ENCODE assay signal across 1 cellular context in the genomic region with DNA sequence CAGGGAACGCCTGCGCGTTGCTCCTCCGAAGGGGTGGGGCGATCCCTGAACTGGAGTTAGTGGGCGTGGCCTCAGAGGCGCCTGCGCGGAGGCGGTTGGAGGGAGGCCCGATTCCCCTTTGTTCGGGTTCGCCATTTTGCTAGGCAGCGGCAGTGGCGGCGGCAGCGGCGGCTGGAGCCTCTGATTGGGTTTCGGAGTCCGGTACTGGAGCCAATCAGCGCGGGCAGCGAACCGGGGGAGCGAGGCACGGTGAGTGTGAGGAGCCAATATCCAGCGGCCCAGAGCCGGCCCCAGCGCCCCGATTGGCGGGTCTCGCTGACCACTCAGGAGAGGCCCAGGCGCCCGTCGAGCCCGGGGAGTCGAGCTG.
TF ChIP-seq lines count a peak whose summit lies in the region.

NFYA (plus strand) TSS at position 139 of the 367 bp plus-strand sequence. CDS start 6,116 bp downstream, outside the sequence.

TF ChIP-seq in K562, 482 proteins besides CTCF, POLR2A, EP300 and RAD21 (continued from another document and continues in another):
- TF ChIP-seq, protein P1, sequence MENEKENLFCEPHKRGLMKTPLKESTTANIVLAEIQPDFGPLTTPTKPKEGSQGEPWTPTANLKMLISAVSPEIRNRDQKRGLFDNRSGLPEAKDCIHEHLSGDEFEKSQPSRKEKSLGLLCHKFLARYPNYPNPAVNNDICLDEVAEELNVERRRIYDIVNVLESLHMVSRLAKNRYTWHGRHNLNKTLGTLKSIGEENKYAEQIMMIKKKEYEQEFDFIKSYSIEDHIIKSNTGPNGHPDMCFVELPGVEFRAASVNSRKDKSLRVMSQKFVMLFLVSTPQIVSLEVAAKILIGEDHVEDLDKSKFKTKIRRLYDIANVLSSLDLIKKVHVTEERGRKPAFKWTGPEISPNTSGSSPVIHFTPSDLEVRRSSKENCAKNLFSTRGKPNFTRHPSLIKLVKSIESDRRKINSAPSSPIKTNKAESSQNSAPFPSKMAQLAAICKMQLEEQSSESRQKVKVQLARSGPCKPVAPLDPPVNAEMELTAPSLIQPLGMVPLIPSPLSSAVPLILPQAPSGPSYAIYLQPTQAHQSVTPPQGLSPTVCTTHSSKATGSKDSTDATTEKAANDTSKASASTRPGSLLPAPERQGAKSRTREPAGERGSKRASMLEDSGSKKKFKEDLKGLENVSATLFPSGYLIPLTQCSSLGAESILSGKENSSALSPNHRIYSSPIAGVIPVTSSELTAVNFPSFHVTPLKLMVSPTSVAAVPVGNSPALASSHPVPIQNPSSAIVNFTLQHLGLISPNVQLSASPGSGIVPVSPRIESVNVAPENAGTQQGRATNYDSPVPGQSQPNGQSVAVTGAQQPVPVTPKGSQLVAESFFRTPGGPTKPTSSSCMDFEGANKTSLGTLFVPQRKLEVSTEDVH (IDR thresholded peaks at IDR 0.05; ENCODE audit: low read depth, partially characterized antibody): no peak
- TF ChIP-seq PHB (CRISPR knock-in tag; IDR thresholded peaks at IDR 0.05): no peak
- TF ChIP-seq TRIM28 (IDR thresholded peaks at IDR 0.05): no peak
- no peak for TF ChIP-seq FOXM1 (IDR thresholded peaks at IDR 0.05; ENCODE audit: low read depth)
- TF ChIP-seq FOXM1 (CRISPR knock-in tag; IDR thresholded peaks at IDR 0.05; ENCODE audit: low read depth): no peak
- TF ChIP-seq HNRNPL (IDR thresholded peaks at IDR 0.05; ENCODE audit: low read depth, low read length): no peak
- TF ChIP-seq ADNP (tag; IDR thresholded peaks at IDR 0.05): no peak
- no peak for TF ChIP-seq NFE2 (IDR thresholded peaks at IDR 0.05; ENCODE audit: low read depth)
- TF ChIP-seq TAF15 (IDR thresholded peaks at IDR 0.05; ENCODE audit: low read depth, low read length): no peak
- TF ChIP-seq SNRNP70 (optimal IDR thresholded peaks at IDR 0.05; ENCODE audit: low read depth, low read length): no peak
- TF ChIP-seq, protein P2, sequence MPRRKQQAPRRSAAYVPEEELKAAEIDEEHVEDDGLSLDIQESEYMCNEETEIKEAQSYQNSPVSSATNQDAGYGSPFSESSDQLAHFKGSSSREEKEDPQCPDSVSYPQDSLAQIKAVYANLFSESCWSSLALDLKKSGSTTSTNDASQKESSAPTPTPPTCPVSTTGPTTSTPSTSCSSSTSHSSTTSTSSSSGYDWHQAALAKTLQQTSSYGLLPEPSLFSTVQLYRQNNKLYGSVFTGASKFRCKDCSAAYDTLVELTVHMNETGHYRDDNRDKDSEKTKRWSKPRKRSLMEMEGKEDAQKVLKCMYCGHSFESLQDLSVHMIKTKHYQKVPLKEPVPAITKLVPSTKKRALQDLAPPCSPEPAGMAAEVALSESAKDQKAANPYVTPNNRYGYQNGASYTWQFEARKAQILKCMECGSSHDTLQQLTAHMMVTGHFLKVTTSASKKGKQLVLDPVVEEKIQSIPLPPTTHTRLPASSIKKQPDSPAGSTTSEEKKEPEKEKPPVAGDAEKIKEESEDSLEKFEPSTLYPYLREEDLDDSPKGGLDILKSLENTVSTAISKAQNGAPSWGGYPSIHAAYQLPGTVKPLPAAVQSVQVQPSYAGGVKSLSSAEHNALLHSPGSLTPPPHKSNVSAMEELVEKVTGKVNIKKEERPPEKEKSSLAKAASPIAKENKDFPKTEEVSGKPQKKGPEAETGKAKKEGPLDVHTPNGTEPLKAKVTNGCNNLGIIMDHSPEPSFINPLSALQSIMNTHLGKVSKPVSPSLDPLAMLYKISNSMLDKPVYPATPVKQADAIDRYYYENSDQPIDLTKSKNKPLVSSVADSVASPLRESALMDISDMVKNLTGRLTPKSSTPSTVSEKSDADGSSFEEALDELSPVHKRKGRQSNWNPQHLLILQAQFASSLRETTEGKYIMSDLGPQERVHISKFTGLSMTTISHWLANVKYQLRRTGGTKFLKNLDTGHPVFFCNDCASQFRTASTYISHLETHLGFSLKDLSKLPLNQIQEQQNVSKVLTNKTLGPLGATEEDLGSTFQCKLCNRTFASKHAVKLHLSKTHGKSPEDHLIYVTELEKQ (CRISPR knock-in tag; IDR thresholded peaks at IDR 0.05): no peak
- TF ChIP-seq ZNF586 (CRISPR knock-in tag; conservative IDR thresholded peaks at IDR 0.05): no peak
- no peak for TF ChIP-seq SOX6 (IDR thresholded peaks at IDR 0.05)
- TF ChIP-seq ZFP30 (CRISPR knock-in tag; IDR thresholded peaks at IDR 0.05; ENCODE audit: borderline replicate concordance): no peak
- no peak for TF ChIP-seq BCLAF1 (IDR thresholded peaks at IDR 0.05; ENCODE audit: borderline replicate concordance in 1 of 2, control insufficient read depth in 1 of 2, low read depth in 2 of 2, low read length in 1 of 2)
- peak in 1 of 2 experiments; percentile 71; a peak in 2 of 4 replicates for TF ChIP-seq MLLT1 (IDR thresholded peaks at IDR 0.05)
- no peak for TF ChIP-seq ETV5 (CRISPR knock-in tag; IDR thresholded peaks at IDR 0.05; ENCODE audit: low read depth)
- TF ChIP-seq NFYB (IDR thresholded peaks at IDR 0.05; ENCODE audit: extremely low read depth, insufficient read length): peak; percentile 98
- no peak for TF ChIP-seq ETV6 (IDR thresholded peaks at IDR 0.05; ENCODE audit: borderline replicate concordance in 1 of 2, low read depth in 2 of 2, low read length in 1 of 2)
- no peak for TF ChIP-seq ETV6 (CRISPR knock-in tag; IDR thresholded peaks at IDR 0.05; ENCODE audit: borderline replicate concordance)
- peak; percentile 86 for TF ChIP-seq CHD2 (IDR thresholded peaks at IDR 0.05; ENCODE audit: low read depth, low read length)
- peak; percentile 56 for TF ChIP-seq RBBP5 (IDR thresholded peaks at IDR 0.05; ENCODE audit: borderline replicate concordance, insufficient read depth, low read length, poor library complexity, severe bottlenecking)
- no peak for TF ChIP-seq ESRRA (IDR thresholded peaks at IDR 0.05; ENCODE audit: borderline replicate concordance, low read depth)
- TF ChIP-seq DACH1 (IDR thresholded peaks at IDR 0.05; ENCODE audit: partially characterized antibody): no peak
- TF ChIP-seq RBM15 (IDR thresholded peaks at IDR 0.05; ENCODE audit: insufficient read depth, low read length): no peak
- TF ChIP-seq MLX (CRISPR knock-in tag; conservative IDR thresholded peaks at IDR 0.05): no peak
- TF ChIP-seq FOXJ3 (CRISPR knock-in tag; IDR thresholded peaks at IDR 0.05): no peak
- no peak for TF ChIP-seq PML (IDR thresholded peaks at IDR 0.05; ENCODE audit: low read length)
- TF ChIP-seq MYNN (IDR thresholded peaks at IDR 0.05): no peak
- no peak for TF ChIP-seq MYNN (CRISPR knock-in tag; IDR thresholded peaks at IDR 0.05)
- TF ChIP-seq ZNF347 (CRISPR knock-in tag; IDR thresholded peaks at IDR 0.05; ENCODE audit: low read depth): no peak
- TF ChIP-seq FOXA3 (CRISPR knock-in tag; conservative IDR thresholded peaks at IDR 0.05 in 1 of 2, IDR thresholded peaks at IDR 0.05 in 1 of 2): no peak
- TF ChIP-seq ATF1 (CRISPR knock-in tag; IDR thresholded peaks at IDR 0.05): no peak
- no peak for TF ChIP-seq ATF1 (tag; IDR thresholded peaks at IDR 0.05)
- no peak for TF ChIP-seq ZNF655 (CRISPR knock-in tag; IDR thresholded peaks at IDR 0.05)
- TF ChIP-seq KLF10 (CRISPR knock-in tag; IDR thresholded peaks at IDR 0.05): no peak
- TF ChIP-seq DIDO1 (tag; IDR thresholded peaks at IDR 0.05; ENCODE audit: low read depth): no peak
- no peak for TF ChIP-seq CTBP1 (IDR thresholded peaks at IDR 0.05; ENCODE audit: borderline replicate concordance)
- no peak for TF ChIP-seq ZNF239 (CRISPR knock-in tag; IDR thresholded peaks at IDR 0.05)
- TF ChIP-seq BRD4 (IDR thresholded peaks at IDR 0.05): no peak
- TF ChIP-seq, protein P3, sequence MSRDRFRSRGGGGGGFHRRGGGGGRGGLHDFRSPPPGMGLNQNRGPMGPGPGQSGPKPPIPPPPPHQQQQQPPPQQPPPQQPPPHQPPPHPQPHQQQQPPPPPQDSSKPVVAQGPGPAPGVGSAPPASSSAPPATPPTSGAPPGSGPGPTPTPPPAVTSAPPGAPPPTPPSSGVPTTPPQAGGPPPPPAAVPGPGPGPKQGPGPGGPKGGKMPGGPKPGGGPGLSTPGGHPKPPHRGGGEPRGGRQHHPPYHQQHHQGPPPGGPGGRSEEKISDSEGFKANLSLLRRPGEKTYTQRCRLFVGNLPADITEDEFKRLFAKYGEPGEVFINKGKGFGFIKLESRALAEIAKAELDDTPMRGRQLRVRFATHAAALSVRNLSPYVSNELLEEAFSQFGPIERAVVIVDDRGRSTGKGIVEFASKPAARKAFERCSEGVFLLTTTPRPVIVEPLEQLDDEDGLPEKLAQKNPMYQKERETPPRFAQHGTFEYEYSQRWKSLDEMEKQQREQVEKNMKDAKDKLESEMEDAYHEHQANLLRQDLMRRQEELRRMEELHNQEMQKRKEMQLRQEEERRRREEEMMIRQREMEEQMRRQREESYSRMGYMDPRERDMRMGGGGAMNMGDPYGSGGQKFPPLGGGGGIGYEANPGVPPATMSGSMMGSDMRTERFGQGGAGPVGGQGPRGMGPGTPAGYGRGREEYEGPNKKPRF (IDR thresholded peaks at IDR 0.05; ENCODE audit: low read depth, low read length): no peak
- TF ChIP-seq HIVEP1 (CRISPR knock-in tag; IDR thresholded peaks at IDR 0.05): peak; percentile 65; the same call in 1 of the 2 replicates
- TF ChIP-seq CBX5 (IDR thresholded peaks at IDR 0.05; ENCODE audit: borderline replicate concordance, low read depth): no peak
- no peak for TF ChIP-seq ZKSCAN1 (IDR thresholded peaks at IDR 0.05; ENCODE audit: low read depth, low read length)
- TF ChIP-seq, protein P4, sequence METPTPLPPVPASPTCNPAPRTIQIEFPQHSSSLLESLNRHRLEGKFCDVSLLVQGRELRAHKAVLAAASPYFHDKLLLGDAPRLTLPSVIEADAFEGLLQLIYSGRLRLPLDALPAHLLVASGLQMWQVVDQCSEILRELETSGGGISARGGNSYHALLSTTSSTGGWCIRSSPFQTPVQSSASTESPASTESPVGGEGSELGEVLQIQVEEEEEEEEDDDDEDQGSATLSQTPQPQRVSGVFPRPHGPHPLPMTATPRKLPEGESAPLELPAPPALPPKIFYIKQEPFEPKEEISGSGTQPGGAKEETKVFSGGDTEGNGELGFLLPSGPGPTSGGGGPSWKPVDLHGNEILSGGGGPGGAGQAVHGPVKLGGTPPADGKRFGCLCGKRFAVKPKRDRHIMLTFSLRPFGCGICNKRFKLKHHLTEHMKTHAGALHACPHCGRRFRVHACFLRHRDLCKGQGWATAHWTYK (CRISPR knock-in tag; IDR thresholded peaks at IDR 0.05): no peak
- no peak for TF ChIP-seq ETV1 (tag; conservative IDR thresholded peaks at IDR 0.05; ENCODE audit: low read depth)
- TF ChIP-seq RNF2 (IDR thresholded peaks at IDR 0.05): no peak
- TF ChIP-seq ZC3H4 (CRISPR knock-in tag; IDR thresholded peaks at IDR 0.05; ENCODE audit: borderline replicate concordance): no peak
- TF ChIP-seq PPARD (CRISPR knock-in tag; IDR thresholded peaks at IDR 0.05): no peak
- no peak for TF ChIP-seq CREB3L1 (IDR thresholded peaks at IDR 0.05; ENCODE audit: borderline replicate concordance, low read depth)
